9 cellular contexts compared by ENCODE assay signal in genomic region chr9:133989554-133990365, GRCh38. TPM values are rescaled to one million over a fixed set of nuclear protein-coding genes. Genes with fewer than 3 reads are reported as not detected.
A peak's percentile ranks its signal among the peaks of the same experiment; 100 is the strongest.
DNase-seq lines count a peak whose midpoint lies in the region; ATAC-seq and TF ChIP-seq lines count a peak whose summit lies in the region.
"Had no signal": no experiment of that assay in that cellular context is flagged by ENCODE, and none has a peak within 500 bp of the region (broad histone marks: within the 10 kb centered on the region; RNA-seq: fewer than 3 reads in every experiment).

No MANE protein-coding gene starts in this region.

- DNase-seq in Peyer's patch = peak in 1 of 3 donors; percentile 56
- DNase-seq in foreskin fibroblast = no peak
- peak; percentile 75 for DNase-seq in posterior vena cava (ENCODE audit: low spot score)
- no peak for DNase-seq in activated naive CD4-positive, alpha-beta T cell (lab: John Stamatoyannopoulos, UW)
- DNase-seq in vagina (ENCODE audit: extremely low spot score in 2 of 2) = no peak
- DNase-seq: KBM-7 had no signal

- TF ChIP-seq POLR2A in Peyer's patch (IDR thresholded peaks at IDR 0.05) (peak in 1 of 2 donors; percentile 32), vagina (IDR thresholded peaks at IDR 0.05) (no peak)

- H3K27me3 ChIP-seq in Peyer's patch (no peaks in the 10 kb centered on the region), vagina (no peaks in the 10 kb centered on the region)

- H3K27ac ChIP-seq in Peyer's patch (peak overlapping the region; percentile 88 to 95 (median 92)), vagina (no peak overlapping the region)

- H3K9me3 ChIP-seq in ES-I3 (ENCODE audit: control insufficient read depth, insufficient read depth, low read length) (no peaks in the 10 kb centered on the region), Peyer's patch (no peaks in the 10 kb centered on the region), vagina (no peaks in the 10 kb centered on the region)

- H3K4me3 ChIP-seq in Peyer's patch (peak overlapping the region in 3 of 4 donors; percentile 86 to 94 (median 93)), foreskin fibroblast (ENCODE audit: low read depth in 1 of 2, low read length in 2 of 2) (peak overlapping the region; percentile 56 to 82), vagina (no peak overlapping the region)

- intact Hi-C loops in posterior vena cava (cut with DNase I) (loop anchor here in 1 of 2 donors (5.0 kb wide), 1 partner anchor 132 kb away; no protein-coding TSS in a partner anchor), vagina (cut with DNase I) (no loop called here)

- no peak for TF ChIP-seq CTCF in Peyer's patch (IDR thresholded peaks at IDR 0.05)
- no peak for TF ChIP-seq CTCF in foreskin fibroblast (IDR thresholded peaks at IDR 0.05; ENCODE audit: low read depth, low read length)
- TF ChIP-seq CTCF in vagina (IDR thresholded peaks at IDR 0.05) = no peak

- ATAC-seq in GM18858 (IDR thresholded peaks at IDR 0.05; ENCODE audit: unreplicated experiment) (no peak), HG03108 (IDR thresholded peaks at IDR 0.05; ENCODE audit: unreplicated experiment) (no peak)

- H3K4me1 ChIP-seq in ES-I3 (ENCODE audit: insufficient read depth, low read length) (peaks cover 6% of the 10 kb centered on the region; the same call in 1 of the 2 replicates), Peyer's patch (peaks cover 0 to 32% (median 18%) of the 10 kb centered on the region in 4 donors), vagina (peaks cover 25% of the 10 kb centered on the region)

- H3K36me3 ChIP-seq in ES-I3 (ENCODE audit: insufficient read depth, low read length) (no peaks in the 10 kb centered on the region), Peyer's patch (no peaks in the 10 kb centered on the region), vagina (no peaks in the 10 kb centered on the region)

- H3K9ac ChIP-seq in ES-I3 (ENCODE audit: low read depth, low read length) = peak overlapping the region; percentile 88; the same call in 1 of the 2 replicates

RNA-seq across cellular contexts. Expression of gene VAV2, which starts 2.4 kb away (rescaled TPM):
- 10 to 100 TPM; 47.9 to 61.8 (median 58.9) TPM for total RNA-seq in Peyer's patch
- 10 to 100 TPM; 12.9 to 17.9 TPM for total RNA-seq in posterior vena cava
- 8.3 TPM for total RNA-seq in vagina

RNA-seq across cellular contexts. Expression of gene BRD3OS, which starts 35.5 kb away (rescaled TPM):
- total RNA-seq in Peyer's patch (10 to 100 TPM in 1 of 4 donors, 1 to 10 TPM in 3; 1.4 to 11.6 (median 2.3) TPM), posterior vena cava (10 to 100 TPM; 11.9 to 14.3 TPM), vagina (13.0 TPM)

Comparison
In these comparisons a context has a peak if more than half of its experiments do, and no peak if none do; other contexts are left out.
1. H3K4me3 ChIP-seq: peak in Peyer's patch (3 of 4) and foreskin fibroblast (2 of 2); none in vagina (0 of 2).